Comparison of ENCODE assay signal across 1 cellular context in the genomic region with DNA sequence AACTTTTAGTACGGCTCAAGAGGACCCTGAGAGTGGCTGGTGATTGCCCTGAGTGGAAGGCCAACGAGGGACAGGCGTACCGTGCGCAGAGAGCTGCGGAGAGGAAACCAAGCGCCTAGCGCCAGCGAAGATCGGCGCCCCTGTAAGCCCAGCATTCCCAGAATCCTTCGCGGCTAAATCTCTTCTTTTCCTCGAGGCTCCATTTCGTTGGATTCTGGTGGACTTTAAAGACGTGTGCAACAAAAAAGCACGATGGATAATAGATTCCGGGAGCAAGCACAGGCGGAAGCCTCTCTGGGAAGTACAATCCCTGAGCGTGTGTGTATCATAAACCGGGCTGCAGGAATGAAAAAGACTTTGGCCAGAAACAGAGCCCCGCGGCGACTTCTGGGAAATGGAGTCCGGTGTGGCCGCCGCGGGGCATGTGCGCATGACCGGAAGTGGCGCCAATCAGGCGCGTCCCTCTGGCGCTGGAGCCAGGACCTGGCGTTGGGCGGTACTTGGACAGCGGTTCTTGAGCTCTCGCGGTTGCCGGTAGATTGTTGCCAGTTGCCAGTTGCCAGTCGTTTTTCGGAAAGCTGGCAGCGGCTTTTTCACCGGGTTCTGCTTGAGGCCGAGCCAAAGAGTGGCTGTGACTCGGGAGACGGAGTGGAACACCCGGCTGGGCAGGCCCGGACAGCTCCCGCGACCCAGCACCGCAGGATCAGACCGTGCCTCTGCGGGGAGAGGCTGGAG.
A peak's percentile ranks its signal among the peaks of the same experiment; 100 is the strongest.
TF ChIP-seq lines count a peak whose summit lies in the region.

Gene ZNF79 (plus strand): TSS at position 449 of the 735 bp plus-strand sequence. CDS start 406 bp downstream, outside the sequence.

TF ChIP-seq in HepG2, 621 proteins besides CTCF, POLR2A, EP300 and RAD21 (continued from another document):
- TF ChIP-seq, protein P1, sequence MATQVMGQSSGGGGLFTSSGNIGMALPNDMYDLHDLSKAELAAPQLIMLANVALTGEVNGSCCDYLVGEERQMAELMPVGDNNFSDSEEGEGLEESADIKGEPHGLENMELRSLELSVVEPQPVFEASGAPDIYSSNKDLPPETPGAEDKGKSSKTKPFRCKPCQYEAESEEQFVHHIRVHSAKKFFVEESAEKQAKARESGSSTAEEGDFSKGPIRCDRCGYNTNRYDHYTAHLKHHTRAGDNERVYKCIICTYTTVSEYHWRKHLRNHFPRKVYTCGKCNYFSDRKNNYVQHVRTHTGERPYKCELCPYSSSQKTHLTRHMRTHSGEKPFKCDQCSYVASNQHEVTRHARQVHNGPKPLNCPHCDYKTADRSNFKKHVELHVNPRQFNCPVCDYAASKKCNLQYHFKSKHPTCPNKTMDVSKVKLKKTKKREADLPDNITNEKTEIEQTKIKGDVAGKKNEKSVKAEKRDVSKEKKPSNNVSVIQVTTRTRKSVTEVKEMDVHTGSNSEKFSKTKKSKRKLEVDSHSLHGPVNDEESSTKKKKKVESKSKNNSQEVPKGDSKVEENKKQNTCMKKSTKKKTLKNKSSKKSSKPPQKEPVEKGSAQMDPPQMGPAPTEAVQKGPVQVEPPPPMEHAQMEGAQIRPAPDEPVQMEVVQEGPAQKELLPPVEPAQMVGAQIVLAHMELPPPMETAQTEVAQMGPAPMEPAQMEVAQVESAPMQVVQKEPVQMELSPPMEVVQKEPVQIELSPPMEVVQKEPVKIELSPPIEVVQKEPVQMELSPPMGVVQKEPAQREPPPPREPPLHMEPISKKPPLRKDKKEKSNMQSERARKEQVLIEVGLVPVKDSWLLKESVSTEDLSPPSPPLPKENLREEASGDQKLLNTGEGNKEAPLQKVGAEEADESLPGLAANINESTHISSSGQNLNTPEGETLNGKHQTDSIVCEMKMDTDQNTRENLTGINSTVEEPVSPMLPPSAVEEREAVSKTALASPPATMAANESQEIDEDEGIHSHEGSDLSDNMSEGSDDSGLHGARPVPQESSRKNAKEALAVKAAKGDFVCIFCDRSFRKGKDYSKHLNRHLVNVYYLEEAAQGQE (IDR thresholded peaks at IDR 0.05; ENCODE audit: borderline replicate concordance in 1 of 2, low read depth in 1 of 2, low read length in 2 of 2), result peak in 1 of 2 experiments; percentile 83
- TF ChIP-seq ZNF143 (CRISPR knock-in tag; IDR thresholded peaks at IDR 0.05) (peak; percentile 93), ISL2 (CRISPR knock-in tag; IDR thresholded peaks at IDR 0.05) (peak; percentile 57; the same call in 1 of the 2 replicates), ATF7 (IDR thresholded peaks at IDR 0.05) (no peak), ATF7 (CRISPR knock-in tag; IDR thresholded peaks at IDR 0.05) (0 out of 2 replicates have a peak, but pooled peaks have one; percentile 20), ZNF83 (CRISPR knock-in tag; IDR thresholded peaks at IDR 0.05; ENCODE audit: borderline replicate concordance) (no peak), KDM2A (CRISPR knock-in tag; IDR thresholded peaks at IDR 0.05; ENCODE audit: borderline replicate concordance, low read depth) (peak; percentile 89; the same call in 1 of the 2 replicates), SAP130 (CRISPR knock-in tag; IDR thresholded peaks at IDR 0.05; ENCODE audit: low read depth) (peak; percentile 95), FOXO1 (CRISPR knock-in tag; IDR thresholded peaks at IDR 0.05) (no peak), GMEB2 (CRISPR knock-in tag; IDR thresholded peaks at IDR 0.05; ENCODE audit: low read depth) (no peak), BRCA1 (CRISPR knock-in tag; IDR thresholded peaks at IDR 0.05) (0 out of 2 replicates have a peak, but pooled peaks have one; percentile 9), ZNF3 (CRISPR knock-in tag; IDR thresholded peaks at IDR 0.05) (no peak), ARID3A (IDR thresholded peaks at IDR 0.05; ENCODE audit: low read depth, low read length) (peak; percentile 20; the same call in 1 of the 2 replicates), NFIB (CRISPR knock-in tag; IDR thresholded peaks at IDR 0.05; ENCODE audit: borderline replicate concordance) (no peak), ATF2 (CRISPR knock-in tag; IDR thresholded peaks at IDR 0.05) (peak; percentile 58), TCF12 (IDR thresholded peaks at IDR 0.05) (no peak), TCF12 (CRISPR knock-in tag; IDR thresholded peaks at IDR 0.05) (no peak), ZNF276 (CRISPR knock-in tag; IDR thresholded peaks at IDR 0.05; ENCODE audit: low read depth) (no peak), DDIT3 (CRISPR knock-in tag; IDR thresholded peaks at IDR 0.05) (no peak), HOMEZ (CRISPR knock-in tag; IDR thresholded peaks at IDR 0.05; ENCODE audit: low read depth) (no peak), GZF1 (CRISPR knock-in tag; IDR thresholded peaks at IDR 0.05) (0 out of 2 replicates have a peak, but pooled peaks have one; percentile 6), FOSL2 (CRISPR knock-in tag; IDR thresholded peaks at IDR 0.05) (peak; percentile 20; the same call in 1 of the 2 replicates), ZFP82 (CRISPR knock-in tag; IDR thresholded peaks at IDR 0.05; ENCODE audit: borderline replicate concordance) (peak; percentile 87), ZNF12 (CRISPR knock-in tag; IDR thresholded peaks at IDR 0.05) (peak; percentile 96), ZNF883 (CRISPR knock-in tag; IDR thresholded peaks at IDR 0.05; ENCODE audit: not compliant biosample characterization) (no peak), ZFP36L2 (CRISPR knock-in tag; IDR thresholded peaks at IDR 0.05) (no peak), NFE2L1 (CRISPR knock-in tag; IDR thresholded peaks at IDR 0.05; ENCODE audit: borderline replicate concordance) (no peak), TBX2 (CRISPR knock-in tag; IDR thresholded peaks at IDR 0.05; ENCODE audit: borderline replicate concordance) (peak; percentile 27; the same call in 1 of the 2 replicates), SPEN (CRISPR knock-in tag; IDR thresholded peaks at IDR 0.05; ENCODE audit: low read depth) (peak; percentile 89; the same call in 1 of the 2 replicates), GABPA (IDR thresholded peaks at IDR 0.05; ENCODE audit: low read depth, low read length) (peak; percentile 84), GABPA (CRISPR knock-in tag; IDR thresholded peaks at IDR 0.05; ENCODE audit: low read depth) (peak; percentile 99), ZNF101 (CRISPR knock-in tag; IDR thresholded peaks at IDR 0.05; ENCODE audit: borderline replicate concordance, low read depth) (no peak), ZNF335 (CRISPR knock-in tag; IDR thresholded peaks at IDR 0.05) (peak; percentile 85; the same call in 1 of the 2 replicates), KDM5B (CRISPR knock-in tag; IDR thresholded peaks at IDR 0.05; ENCODE audit: borderline replicate concordance) (no peak)
